In the genomic region with DNA sequence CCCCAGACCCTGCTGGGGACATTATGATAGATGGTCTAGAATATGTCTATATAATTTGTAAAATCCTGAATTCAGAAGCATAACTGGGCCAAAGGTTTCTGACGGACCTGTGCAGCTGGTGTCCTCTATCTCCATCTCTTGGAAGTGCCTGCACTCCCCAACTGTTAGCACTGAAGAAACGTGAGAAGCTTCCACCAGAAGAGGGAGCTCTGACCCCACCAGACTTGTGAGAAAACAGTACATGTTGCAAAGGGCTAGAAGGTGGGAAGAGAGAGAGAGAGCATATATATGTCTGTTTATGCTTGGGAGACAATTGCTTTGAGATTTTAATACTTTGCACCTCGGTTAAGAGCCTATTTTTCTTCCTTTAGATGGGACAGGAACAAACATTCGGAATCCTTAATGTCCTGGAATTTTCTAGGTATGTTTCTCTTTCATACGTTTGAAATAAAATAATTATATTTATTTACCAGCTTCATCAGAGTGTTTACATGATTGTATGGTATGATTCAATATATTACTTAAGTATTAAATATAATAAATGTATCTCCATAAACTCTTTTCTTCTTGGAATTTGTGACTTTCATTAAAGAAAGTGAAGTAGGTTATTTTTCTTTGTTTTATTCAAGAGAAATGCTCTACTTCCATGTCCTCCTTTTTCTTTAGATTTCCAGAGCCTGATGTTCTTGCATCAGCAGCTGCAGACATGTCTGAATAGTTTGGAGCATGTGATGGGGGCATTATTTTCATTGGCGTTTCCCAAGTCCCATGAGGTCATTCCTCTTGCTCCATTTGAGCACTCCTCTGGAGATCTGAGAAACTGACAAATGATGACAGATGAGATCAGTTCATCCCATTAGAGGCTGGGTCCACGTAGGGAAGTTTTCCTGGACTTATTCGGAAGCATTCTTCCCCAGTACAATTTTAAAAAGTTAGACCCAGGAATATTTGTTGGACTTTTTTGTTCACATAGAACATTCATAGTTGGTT, we compare ENCODE assay signal across 1 cellular context.
TF ChIP-seq lines count a peak whose summit lies in the region.

No MANE protein-coding gene starts in this region.

TF ChIP-seq in H1, 55 proteins besides CTCF, POLR2A, EP300 and RAD21 (continued from another document):
- TF ChIP-seq USF2 (IDR thresholded peaks at IDR 0.05; ENCODE audit: low read length), result no peak
- TF ChIP-seq TAF7 (optimal IDR thresholded peaks at IDR 0.05; ENCODE audit: borderline replicate concordance, low read depth, low read length), result no peak
- no peak for TF ChIP-seq RFX5 (IDR thresholded peaks at IDR 0.05; ENCODE audit: borderline replicate concordance, low read depth, low read length)
